Comparison of ENCODE assay signal across 8 cellular contexts in genomic region chr19:36527873-36528193, GRCh38. TPM values are rescaled to one million over a fixed set of nuclear protein-coding genes. Genes with fewer than 3 reads are reported as not detected.
DNase-seq lines count a peak whose midpoint lies in the region; ATAC-seq and TF ChIP-seq lines count a peak whose summit lies in the region.

No MANE protein-coding gene starts in this region.

- peak overlapping the region; percentile 95 for H3K4me3 Mint-ChIP-seq in activated CD8-positive, alpha-beta memory T cell treated with anti-CD3 and anti-CD28 coated beads, Interleukin-2, amount 10 ng/mL, durations not matched to agents 7 days and 5 days
- H3K4me3 Mint-ChIP-seq in activated naive CD8-positive, alpha-beta T cell treated with anti-CD3 and anti-CD28 coated beads, Interleukin-2, amount 10 ng/mL, durations not matched to agents 7 days and 5 days: peak overlapping the region; percentile 99

- DNase-seq in activated CD8-positive, alpha-beta memory T cell treated with anti-CD3 and anti-CD28 coated beads, Interleukin-2, amount 10 ng/mL, durations not matched to agents 7 days and 5 days: no peak
- no peak for DNase-seq in activated CD8-positive, alpha-beta memory T cell treated with anti-CD3 and anti-CD28 coated beads for 24 hours
- no peak for DNase-seq in activated naive CD8-positive, alpha-beta T cell treated with anti-CD3 and anti-CD28 coated beads, Interleukin-2, amount 10 ng/mL, durations not matched to agents 7 days and 5 days
- no peak for DNase-seq in kidney epithelial cell (ENCODE audit: low read depth)
- DNase-seq in thoracic aorta (ENCODE audit: low spot score): no peak
- DNase-seq in dermis blood vessel endothelial cell: no peak
- no peak for DNase-seq in amygdala (lab: John Stamatoyannopoulos, UW)

- H3K4me3 ChIP-seq in kidney epithelial cell (ENCODE audit: low read depth, low read length): peak overlapping the region; percentile 84
- H3K4me3 ChIP-seq in thoracic aorta: peak overlapping the region; percentile 83

- POLR2A ChIA-PET in activated naive CD8-positive, alpha-beta T cell treated with anti-CD3 and anti-CD28 coated beads, Interleukin-2, amount 10 ng/mL, durations not matched to agents 7 days and 5 days (lab: Charles Lee): interaction anchor here (1.1 to 2.4 kb wide), 11 partner anchors 39 to 1252 kb away, joined by 3 to 28 read pairs (median 6); partner anchors contain the start of genes ZFP14, ZNF345, ZNF382 and ZNF529

- H3K27me3 ChIP-seq in kidney epithelial cell (ENCODE audit: control insufficient read depth, insufficient read depth, low read length) (no peaks in the 10 kb centered on the region), thoracic aorta (replicated peaks; ENCODE audit: insufficient read depth) (no peaks in the 10 kb centered on the region)

- TF ChIP-seq CTCF in kidney epithelial cell (IDR thresholded peaks at IDR 0.05; ENCODE audit: insufficient read depth, low read length, poor library complexity, severe bottlenecking) (no peak), thoracic aorta (IDR thresholded peaks at IDR 0.05) (no peak)

- H3K4me1 ChIP-seq in thoracic aorta (ENCODE audit: control insufficient read depth in 1 of 2, low read depth in 2 of 2): peaks cover 11 to 16% of the 10 kb centered on the region in 2 donors

- H3K27me3 Mint-ChIP-seq in activated CD8-positive, alpha-beta memory T cell treated with anti-CD3 and anti-CD28 coated beads, Interleukin-2, amount 10 ng/mL, durations not matched to agents 7 days and 5 days: no peaks in the 10 kb centered on the region
- H3K27me3 Mint-ChIP-seq in activated naive CD8-positive, alpha-beta T cell treated with anti-CD3 and anti-CD28 coated beads, Interleukin-2, amount 10 ng/mL, durations not matched to agents 7 days and 5 days: no peaks in the 10 kb centered on the region

- H3K36me3 Mint-ChIP-seq in activated CD8-positive, alpha-beta memory T cell treated with anti-CD3 and anti-CD28 coated beads, Interleukin-2, amount 10 ng/mL, durations not matched to agents 7 days and 5 days: peaks cover 52% of the 10 kb centered on the region
- peaks cover 43% of the 10 kb centered on the region for H3K36me3 Mint-ChIP-seq in activated naive CD8-positive, alpha-beta T cell treated with anti-CD3 and anti-CD28 coated beads, Interleukin-2, amount 10 ng/mL, durations not matched to agents 7 days and 5 days

- ATAC-seq in activated CD8-positive, alpha-beta memory T cell treated with anti-CD3 and anti-CD28 coated beads, Interleukin-2, amount 10 ng/mL, durations not matched to agents 7 days and 5 days: no peak
- ATAC-seq in activated naive CD8-positive, alpha-beta T cell treated with anti-CD3 and anti-CD28 coated beads, Interleukin-2, amount 10 ng/mL, durations not matched to agents 7 days and 5 days (ENCODE audit: low read depth): no peak
- ATAC-seq in thoracic aorta (ENCODE audit: insufficient number of reproducible peaks, low FRiP score, low read depth): no peak
- ATAC-seq in GM18502 (IDR thresholded peaks at IDR 0.05; ENCODE audit: poor library complexity, unreplicated experiment): no peak

- peaks cover 35% of the 10 kb centered on the region for H3K9me3 ChIP-seq in thoracic aorta

- peaks cover 20% of the 10 kb centered on the region for H3K9me3 Mint-ChIP-seq in activated CD8-positive, alpha-beta memory T cell treated with anti-CD3 and anti-CD28 coated beads, Interleukin-2, amount 10 ng/mL, durations not matched to agents 7 days and 5 days (ENCODE audit: low read depth)
- peaks cover 30% of the 10 kb centered on the region for H3K9me3 Mint-ChIP-seq in activated naive CD8-positive, alpha-beta T cell treated with anti-CD3 and anti-CD28 coated beads, Interleukin-2, amount 10 ng/mL, durations not matched to agents 7 days and 5 days

- peak overlapping the region; percentile 79 to 83 for H3K27ac ChIP-seq in thoracic aorta

- CTCF ChIA-PET in activated CD8-positive, alpha-beta memory T cell treated with anti-CD3 and anti-CD28 coated beads, Interleukin-2, amount 10 ng/mL, durations not matched to agents 7 days and 5 days (lab: Charles Lee): interaction anchor here (1.9 kb wide), 1 partner anchor 39 kb away, joined by 9 read pairs; the partner anchor contains the start of gene ZNF566

- H3K27ac Mint-ChIP-seq in activated CD8-positive, alpha-beta memory T cell treated with anti-CD3 and anti-CD28 coated beads, Interleukin-2, amount 10 ng/mL, durations not matched to agents 7 days and 5 days: peak overlapping the region; percentile 95
- H3K27ac Mint-ChIP-seq in activated naive CD8-positive, alpha-beta T cell treated with anti-CD3 and anti-CD28 coated beads, Interleukin-2, amount 10 ng/mL, durations not matched to agents 7 days and 5 days: peak overlapping the region; percentile 99

- peaks cover 16% of the 10 kb centered on the region for H3K4me1 Mint-ChIP-seq in activated CD8-positive, alpha-beta memory T cell treated with anti-CD3 and anti-CD28 coated beads, Interleukin-2, amount 10 ng/mL, durations not matched to agents 7 days and 5 days
- peaks cover 16% of the 10 kb centered on the region for H3K4me1 Mint-ChIP-seq in activated naive CD8-positive, alpha-beta T cell treated with anti-CD3 and anti-CD28 coated beads, Interleukin-2, amount 10 ng/mL, durations not matched to agents 7 days and 5 days

- H3K36me3 ChIP-seq in kidney epithelial cell (ENCODE audit: control insufficient read depth, insufficient read depth, low read length) (no peaks in the 10 kb centered on the region), thoracic aorta (peaks cover 16% of the 10 kb centered on the region)

RNA-seq across cellular contexts. Expression of gene ZNF260, which starts 0.2 kb away (rescaled TPM):
- total RNA-seq in activated CD8-positive, alpha-beta memory T cell treated with anti-CD3 and anti-CD28 coated beads, Interleukin-2, amount 10 ng/mL, durations not matched to agents 7 days and 5 days: 10 to 100 TPM in 1 of 2 experiments, 1 to 10 TPM in 1; 9.3 to 11.7 TPM
- 10 to 100 TPM; 12.9 to 16.3 TPM for total RNA-seq in activated naive CD8-positive, alpha-beta T cell treated with anti-CD3 and anti-CD28 coated beads, Interleukin-2, amount 10 ng/mL, durations not matched to agents 7 days and 5 days
- 18.6 and 19.4 TPM in 2 replicates for total RNA-seq in kidney epithelial cell
- total RNA-seq in thoracic aorta: 1 to 10 TPM; 6.9 to 9.7 TPM
- total RNA-seq in dermis blood vessel endothelial cell: 14.3 and 18.6 TPM in 2 replicates

RNA-seq across cellular contexts. Expression of gene ZNF566, which starts 38.5 kb away (rescaled TPM):
- total RNA-seq in activated CD8-positive, alpha-beta memory T cell treated with anti-CD3 and anti-CD28 coated beads, Interleukin-2, amount 10 ng/mL, durations not matched to agents 7 days and 5 days: 1 to 10 TPM; 6.6 to 7.5 TPM
- total RNA-seq in activated naive CD8-positive, alpha-beta T cell treated with anti-CD3 and anti-CD28 coated beads, Interleukin-2, amount 10 ng/mL, durations not matched to agents 7 days and 5 days: 10 to 100 TPM; 14.1 TPM
- total RNA-seq in kidney epithelial cell: 4.8 and 9.9 TPM in 2 replicates
- total RNA-seq in thoracic aorta: 10 to 100 TPM; 14.8 to 25.3 TPM
- 9.4 and 12.6 TPM in 2 replicates for total RNA-seq in dermis blood vessel endothelial cell

RNA-seq across cellular contexts. Expression of gene ZNF529, which starts 45.3 kb away (rescaled TPM):
- total RNA-seq in activated CD8-positive, alpha-beta memory T cell treated with anti-CD3 and anti-CD28 coated beads, Interleukin-2, amount 10 ng/mL, durations not matched to agents 7 days and 5 days: 10 to 100 TPM; 11.8 to 16.8 TPM
- total RNA-seq in activated naive CD8-positive, alpha-beta T cell treated with anti-CD3 and anti-CD28 coated beads, Interleukin-2, amount 10 ng/mL, durations not matched to agents 7 days and 5 days: 10 to 100 TPM; 21.6 to 24.2 TPM
- total RNA-seq in kidney epithelial cell: 8.4 and 16.3 TPM in 2 replicates
- total RNA-seq in thoracic aorta: 10 to 100 TPM; 10.3 to 18.1 TPM
- 7.0 and 10.4 TPM in 2 replicates for total RNA-seq in dermis blood vessel endothelial cell
